1 cellular context compared by ENCODE assay signal in the genomic region with DNA sequence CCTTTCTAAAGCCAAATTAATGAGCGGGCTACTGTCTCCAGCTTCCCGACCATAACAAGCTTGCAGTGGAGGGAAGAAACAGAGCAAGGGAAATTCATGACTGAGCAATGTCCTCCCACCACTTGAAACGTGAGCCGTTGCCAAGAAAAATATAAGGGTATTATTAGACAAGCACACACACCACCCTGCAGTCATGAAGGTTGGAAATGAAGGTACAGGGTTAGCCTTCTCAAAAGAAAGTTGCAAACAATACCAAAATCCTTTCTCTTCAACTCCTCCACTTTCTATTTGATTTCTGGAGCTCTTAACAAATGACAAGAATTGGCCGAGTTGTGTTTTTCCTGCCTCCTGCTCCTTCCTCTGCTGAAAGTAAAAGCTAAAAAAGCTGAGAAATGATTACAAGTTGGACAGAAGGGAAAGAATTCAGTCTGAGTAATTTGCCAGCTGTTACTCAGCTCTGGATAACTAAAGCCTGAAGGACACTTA.
TF ChIP-seq lines count a peak whose summit lies in the region.

No MANE protein-coding gene starts in this region.

TF ChIP-seq in endothelial cell of umbilical vein, 7 proteins besides CTCF, POLR2A, EP300 and RAD21 (continued from another document):
- TF ChIP-seq, protein P1, sequence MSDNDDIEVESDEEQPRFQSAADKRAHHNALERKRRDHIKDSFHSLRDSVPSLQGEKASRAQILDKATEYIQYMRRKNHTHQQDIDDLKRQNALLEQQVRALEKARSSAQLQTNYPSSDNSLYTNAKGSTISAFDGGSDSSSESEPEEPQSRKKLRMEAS (IDR thresholded peaks at IDR 0.05; ENCODE audit: insufficient read depth, insufficient read length), result no peak
- no peak for TF ChIP-seq JUN (IDR thresholded peaks at IDR 0.05; ENCODE audit: borderline replicate concordance, insufficient read depth, insufficient read length, low read depth)
- no peak for TF ChIP-seq MYC (IDR thresholded peaks at IDR 0.05; ENCODE audit: low read depth, low read length)
